Comparison of ENCODE assay signal across 6 cellular contexts in the genomic region with DNA sequence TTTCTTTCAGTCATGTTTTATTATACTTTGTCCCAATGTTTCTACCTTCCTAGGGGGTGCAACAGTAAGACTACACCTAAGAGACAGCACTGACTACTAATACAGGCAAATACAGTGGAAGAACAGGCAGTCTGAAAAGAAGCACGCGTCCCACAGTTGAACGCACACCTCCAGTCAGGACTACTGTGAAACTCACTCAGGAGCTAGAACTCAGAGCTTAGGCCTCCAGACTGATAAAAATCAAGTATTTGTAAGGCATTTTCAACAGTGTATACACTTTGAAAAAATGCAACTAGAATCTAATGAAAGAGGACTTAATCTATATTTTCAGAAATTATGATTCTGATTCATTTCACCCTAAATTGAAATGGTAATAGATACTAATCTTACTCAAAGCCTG.
"Had no signal": no experiment of that assay in that cellular context is flagged by ENCODE, and none has a peak within 500 bp of the region (broad histone marks: within the 10 kb centered on the region; RNA-seq: fewer than 3 reads in every experiment).

No MANE protein-coding gene starts in this region.

- H3K4me3 Mint-ChIP-seq: GM23338, H9 had no signal

- H3K4me2 ChIP-seq: GM23338 had no signal

- ATAC-seq: GM23338, K562 had no signal

- H3K27ac Mint-ChIP-seq: H9 had no signal

- DNase-seq: H9, HCEC 1CT, IMR-90, KG1 had no signal

- H3K4me3 ChIP-seq: GM23338, K562 had no signal

- H2AFZ ChIP-seq: GM23338 had no signal
